In the genomic region with DNA sequence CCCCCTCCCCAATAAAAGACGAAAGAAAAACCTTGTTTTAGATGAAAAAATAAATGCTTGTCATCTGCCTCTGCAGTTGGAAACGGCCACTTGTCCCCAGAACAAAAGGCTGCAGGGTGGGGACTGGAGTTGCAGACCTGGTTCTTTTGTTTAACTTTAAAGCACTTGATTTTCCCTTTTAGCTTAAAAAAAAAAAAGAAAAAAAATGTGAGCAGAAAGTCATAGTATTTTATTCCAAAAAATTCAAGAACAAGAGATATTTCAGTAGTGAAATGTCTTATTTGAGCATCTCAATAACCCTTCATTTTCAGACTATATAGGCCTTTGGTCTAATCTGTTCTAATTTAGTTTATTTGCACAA, we compare ENCODE assay signal across 9 cellular contexts. TPM values are rescaled to one million over a fixed set of nuclear protein-coding genes. Genes with fewer than 3 reads are reported as not detected.
DNase-seq lines count a peak whose midpoint lies in the region; ATAC-seq, FAIRE-seq and TF ChIP-seq lines count a peak whose summit lies in the region.
"Had no signal": no experiment of that assay in that cellular context is flagged by ENCODE, and none has a peak within 500 bp of the region (broad histone marks: within the 10 kb centered on the region; RNA-seq: fewer than 3 reads in every experiment).

No MANE protein-coding gene starts in this region.

- ATAC-seq in PC-3 (no peak), body of pancreas (no peak), GM18870 (IDR thresholded peaks at IDR 0.05; ENCODE audit: unreplicated experiment) (no peak)

- H2BK120ac ChIP-seq in neuronal stem cell (ENCODE audit: low read depth, low read length), result no peak overlapping the region

- no peak overlapping the region for H2BK15ac ChIP-seq in neuronal stem cell (ENCODE audit: low read length)

- TSS peak; percentile 15 for BruUV-seq in PC-3 (replicated peaks; lab: Mats Ljungman, UMichigan)

- H3K4me3 ChIP-seq in BJ (ENCODE audit: low read depth, low read length) (peak overlapping the region; percentile 68), PC-3 (ENCODE audit: low read length) (peak overlapping the region; percentile 90), neuronal stem cell (ENCODE audit: low read length in 2 of 2) (peak overlapping the region; percentile 98 to 99), body of pancreas (peak overlapping the region in 1 of 2 donors; percentile 52)

- no peaks in the 10 kb centered on the region for H3K9me3 ChIP-seq in PC-3 (ENCODE audit: low read length)
- H3K9me3 ChIP-seq in neuronal stem cell (replicated peaks in 1 of 2; ENCODE audit: control insufficient read depth in 2 of 2, insufficient read depth in 1 of 2, low read depth in 1 of 2, low read length in 2 of 2), result no peaks in the 10 kb centered on the region
- H3K9me3 ChIP-seq in body of pancreas, result no peaks in the 10 kb centered on the region

- peak overlapping the region; percentile 92 for H2AFZ ChIP-seq in PC-3 (ENCODE audit: low read length)
- H2AFZ ChIP-seq in neuronal stem cell (ENCODE audit: low read length), result no peak overlapping the region

- POLR2A ChIA-PET in BJ (lab: Charles Lee), result no interaction called here
- POLR2A ChIA-PET in PC-3 (lab: Charles Lee; ENCODE audit: unreplicated experiment), result no interaction called here

- CTCF ChIA-PET in BJ (lab: Yijun Ruan, JAX), result no interaction called here
- CTCF ChIA-PET in PC-3 (lab: Charles Lee), result interaction anchor here (0.6 kb wide), 2 partner anchors 300 to 326 kb away, joined by 4 to 5 read pairs; no protein-coding TSS in a partner anchor

- H3K4ac ChIP-seq in neuronal stem cell (ENCODE audit: low read length), result no peak overlapping the region

- TF ChIP-seq POLR2A in body of pancreas (IDR thresholded peaks at IDR 0.05), result no peak

- no peak overlapping the region for H2AK5ac ChIP-seq in neuronal stem cell (ENCODE audit: low read depth, low read length)

- no peak overlapping the region for H4K91ac ChIP-seq in neuronal stem cell (ENCODE audit: low read depth, low read length, poor library complexity)

- H3K27ac ChIP-seq in PC-3 (ENCODE audit: low read length) (no peak overlapping the region), neuronal stem cell (replicated peaks; ENCODE audit: low read length) (peak overlapping the region; percentile 97), body of pancreas (no peak overlapping the region)

- no peaks in the 10 kb centered on the region for H4K20me1 ChIP-seq in PC-3 (ENCODE audit: low read length)

- TF ChIP-seq CTCF in BJ (IDR thresholded peaks at IDR 0.05; ENCODE audit: insufficient read depth, low read depth, low read length) (no peak), PC-3 (conservative IDR thresholded peaks at IDR 0.05; ENCODE audit: low read depth, low read length) (no peak), body of pancreas (IDR thresholded peaks at IDR 0.05) (no peak)

- peak overlapping the region; percentile 68 for H3K9ac ChIP-seq in PC-3 (ENCODE audit: low read length)
- no peak overlapping the region for H3K9ac ChIP-seq in neuronal stem cell (ENCODE audit: low read depth, low read length, poor library complexity)

- H3K79me1 ChIP-seq in neuronal stem cell (ENCODE audit: low read depth, low read length), result peaks cover 11% of the 10 kb centered on the region

- no peak overlapping the region for H3K18ac ChIP-seq in neuronal stem cell (ENCODE audit: low read length)

- H3K36me3 ChIP-seq in BJ (ENCODE audit: control insufficient read depth, insufficient read depth, low read length) (no peaks in the 10 kb centered on the region), PC-3 (ENCODE audit: low read depth, low read length) (no peaks in the 10 kb centered on the region), neuronal stem cell (replicated peaks in 1 of 2; ENCODE audit: control insufficient read depth in 2 of 2, insufficient read depth in 2 of 2, low read length in 2 of 2) (peaks cover 4 to 52% of the 10 kb centered on the region in 2 donors), body of pancreas (replicated peaks in 1 of 2; ENCODE audit: insufficient read depth in 1 of 2, low read depth in 2 of 2) (no peaks in the 10 kb centered on the region)

- intact Hi-C loops in PC-3 (cut with micrococcal nuclease) (loop anchor here (10.0 kb wide), 2 partner anchors 94 to 174 kb away; no protein-coding TSS in a partner anchor), body of pancreas (cut with DNase I) (no loop called here)

- WGBS in neuronal stem cell (ENCODE audit: extremely low coverage in 2 of 2, insufficient read length in 2 of 2, insufficient replicate concordance in 1 of 2), 2 donors, result no CpG with 5 or more reads among the region's 2 CpGs
- WGBS in body of pancreas, 2 donors, result 4% methylated on average over 2 of the region's 2 CpGs

- H3K23ac ChIP-seq in neuronal stem cell (ENCODE audit: low read depth, low read length, poor library complexity), result no peak overlapping the region

- no peak overlapping the region for H4K8ac ChIP-seq in neuronal stem cell (ENCODE audit: low read depth, low read length)

- H3K4me1 ChIP-seq in PC-3 (ENCODE audit: insufficient read depth, low read length) (peaks cover 5% of the 10 kb centered on the region; the same call in 1 of the 2 replicates), neuronal stem cell (ENCODE audit: control insufficient read depth in 2 of 2, insufficient read depth in 1 of 2, low read depth in 1 of 2, low read length in 2 of 2) (peaks cover 22 to 36% of the 10 kb centered on the region in 2 donors), body of pancreas (peaks cover 24% of the 10 kb centered on the region)

- H3K14ac ChIP-seq in neuronal stem cell (ENCODE audit: low read length), result no peak overlapping the region

- H3F3A ChIP-seq in PC-3 (ENCODE audit: low read length, unreplicated experiment), result no peaks in the 10 kb centered on the region

- H3K9me2 ChIP-seq in PC-3 (replicated peaks; ENCODE audit: low read length), result no peaks in the 10 kb centered on the region

- DNase-seq in BJ (ENCODE audit: low read depth) (no peak), PC-3 (no peak), neuronal stem cell (ENCODE audit: low spot score) (no peak), body of pancreas (no peak), putamen (ENCODE audit: low spot score) (no peak)
- no peak for DNase-seq in stimulated activated naive CD4-positive, alpha-beta T cell (lab: John Stamatoyannopoulos, UW)
- DNase-seq: NK-92 treated with Interleukin-12 subunit alpha and Interleukin-12 subunit beta, amount 100 ng/mL, for 24 hours had no signal

- peaks cover 48% of the 10 kb centered on the region for H3K79me2 ChIP-seq in PC-3 (ENCODE audit: low read length)

- H2BK5ac ChIP-seq in neuronal stem cell (ENCODE audit: low read length), result peak overlapping the region; percentile 96

- no peak overlapping the region for H2BK12ac ChIP-seq in neuronal stem cell (ENCODE audit: low read length)

- H3K27me3 ChIP-seq in BJ (ENCODE audit: control insufficient read depth, insufficient read depth, low read length) (no peaks in the 10 kb centered on the region), PC-3 (ENCODE audit: low read length) (no peaks in the 10 kb centered on the region), neuronal stem cell (ENCODE audit: control insufficient read depth in 3 of 3, insufficient read depth in 3 of 3, low read depth in 1 of 3, low read length in 3 of 3) (no peaks in the 10 kb centered on the region), body of pancreas (peaks cover 0 to 8% of the 10 kb centered on the region in 2 donors)

- H3K4me2 ChIP-seq in PC-3 (ENCODE audit: low read length) (peak overlapping the region; percentile 98), neuronal stem cell (ENCODE audit: insufficient read depth, low read length, poor library complexity, severe bottlenecking) (no peak overlapping the region)

- peak; percentile 77 for FAIRE-seq in endometrium (lab: Jason Lieb, UNC)

RNA-seq across cellular contexts. Expression of gene MAP1B, which starts 1.8 kb away (rescaled TPM):
- polyA plus RNA-seq in BJ (2011; rRNA removed), result 27.1 and 30.9 TPM in 2 replicates
- 101 and 174 TPM in 2 replicates for polyA minus RNA-seq in BJ (2011; rRNA and poly(A)+ RNA removed)
- total RNA-seq in PC-3 (2014; rRNA removed) (12.8 and 18.2 TPM in 2 replicates), body of pancreas (10 to 100 TPM; 30.4 to 69.9 TPM)
- 46.3 TPM for polyA plus RNA-seq in neuronal stem cell (2013, experiment 1 of 2)
- polyA plus RNA-seq in neuronal stem cell (2013, experiment 2 of 2), result 51.7 TPM
